Comparison of ENCODE assay signal across 11 cellular contexts in the genomic region with DNA sequence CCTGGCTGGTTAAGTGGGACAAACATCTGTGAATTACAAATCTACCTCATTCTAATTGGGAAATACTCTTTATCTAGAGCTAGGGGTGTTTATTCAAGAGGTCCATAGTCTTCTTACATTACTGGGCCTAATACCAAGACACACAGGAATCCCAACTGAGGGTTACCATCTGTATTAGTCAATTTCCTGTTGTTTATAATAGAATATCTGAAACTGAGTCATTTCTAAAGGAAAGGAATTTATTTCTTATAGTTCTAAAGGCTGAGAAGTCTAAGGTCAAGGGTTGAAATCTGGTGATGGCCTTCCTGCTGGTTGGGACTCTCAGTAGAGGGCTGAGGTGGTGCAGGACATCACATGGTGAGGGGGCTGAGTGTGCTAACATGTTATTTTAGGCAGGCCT. TPM values are rescaled to one million over a fixed set of nuclear protein-coding genes. Genes with fewer than 3 reads are reported as not detected.
A peak's percentile ranks its signal among the peaks of the same experiment; 100 is the strongest.
DNase-seq lines count a peak whose midpoint lies in the region; ATAC-seq and TF ChIP-seq lines count a peak whose summit lies in the region.
"Had no signal": no experiment of that assay in that cellular context is flagged by ENCODE, and none has a peak within 500 bp of the region (broad histone marks: within the 10 kb centered on the region; RNA-seq: fewer than 3 reads in every experiment).

No MANE protein-coding gene starts in this region.

- peaks cover 14 to 16% (median 15%) of the 10 kb centered on the region in 4 donors for H3K4me1 Mint-ChIP-seq in naive thymus-derived CD8-positive, alpha-beta T cell

- H3K36me3 Mint-ChIP-seq in naive thymus-derived CD8-positive, alpha-beta T cell, result no peaks in the 10 kb centered on the region

- TF ChIP-seq CTCF in cardiac fibroblast (IDR thresholded peaks at IDR 0.05; ENCODE audit: low read depth, low read length), result no peak
- no peak for TF ChIP-seq CTCF in upper lobe of right lung (IDR thresholded peaks at IDR 0.05)

- H3K4me3 ChIP-seq in cardiac fibroblast (replicated peaks in 1 of 2; ENCODE audit: low read depth in 2 of 2, low read length in 2 of 2) (no peak overlapping the region), right cardiac atrium (ENCODE audit: low read length) (no peak overlapping the region), upper lobe of right lung (no peak overlapping the region)

- peaks cover 30% of the 10 kb centered on the region for H3K4me1 ChIP-seq in right cardiac atrium (ENCODE audit: control insufficient read depth, insufficient read depth, low read length)
- H3K4me1 ChIP-seq in upper lobe of right lung, result no peaks in the 10 kb centered on the region

- peaks cover 0 to 2% (median 0%) of the 10 kb centered on the region in 5 donors for H3K27me3 Mint-ChIP-seq in naive thymus-derived CD8-positive, alpha-beta T cell

- peak; percentile 63 to 87 for ATAC-seq in right cardiac atrium
- no peak for ATAC-seq in upper lobe of right lung
- no peak for ATAC-seq in naive thymus-derived CD8-positive, alpha-beta T cell
- ATAC-seq in GM21576 (IDR thresholded peaks at IDR 0.05; ENCODE audit: unreplicated experiment), result no peak

- no peaks in the 10 kb centered on the region for H3K9me3 ChIP-seq in right cardiac atrium (ENCODE audit: control insufficient read depth, low read length)
- H3K9me3 ChIP-seq in upper lobe of right lung, result no peaks in the 10 kb centered on the region

- H3K27me3 ChIP-seq in right cardiac atrium (ENCODE audit: control insufficient read depth, insufficient read depth), result no peaks in the 10 kb centered on the region
- no peaks in the 10 kb centered on the region for H3K27me3 ChIP-seq in upper lobe of right lung

- no peak overlapping the region for H3K27ac Mint-ChIP-seq in naive thymus-derived CD8-positive, alpha-beta T cell

- no peaks in the 10 kb centered on the region for H3K36me3 ChIP-seq in upper lobe of right lung

- DNase-seq in NCI-H2171 treated with DMSO at 0.1 percent for 48 hours (lab: John Stamatoyannopoulos, UW) (peak; percentile 53), NCI-H2171 (lab: John Stamatoyannopoulos, UW) (no peak), cardiac fibroblast (ENCODE audit: low read depth in 2 of 2) (peak; percentile 94 to 97), right cardiac atrium (no peak), upper lobe of right lung (no peak), cerebellar nuclear complex (lab: John Stamatoyannopoulos, UW) (no peak)
- DNase-seq in naive thymus-derived CD8-positive, alpha-beta T cell, result no peak
- DNase-seq: NCI-H1436 treated with DMSO at 0.1 percent for 48 hours; stimulated activated CD8-positive, alpha-beta memory T cell treated with anti-CD3 and anti-CD28 coated beads, Interleukin-4, amount 100 ng/mL, for 48 hours; T1000 had no signal

- POLR2A ChIA-PET in naive thymus-derived CD8-positive, alpha-beta T cell (lab: Charles Lee), result no interaction called here

- H3K27ac ChIP-seq in right cardiac atrium (ENCODE audit: low read length) (peak overlapping the region; percentile 75), upper lobe of right lung (peak overlapping the region; percentile 17)

- intact Hi-C loops in right cardiac atrium (cut with DNase I) (no loop called here), upper lobe of right lung (cut with DNase I) (no loop called here)

- peaks cover 0 to 3% (median 0%) of the 10 kb centered on the region in 9 donors for H3K9me3 Mint-ChIP-seq in naive thymus-derived CD8-positive, alpha-beta T cell

- H3K4me3 Mint-ChIP-seq in naive thymus-derived CD8-positive, alpha-beta T cell, result no peak overlapping the region

RNA-seq across cellular contexts. Expression of gene RTRAF, which starts 36.0 kb away (rescaled TPM):
- total RNA-seq in right cardiac atrium (100 to 1,000 TPM; 160 to 217 (median 190) TPM), upper lobe of right lung (104 TPM)
- 190 TPM for polyA plus RNA-seq in right cardiac atrium
- 100 to 1,000 TPM; 105 to 116 TPM for total RNA-seq in naive thymus-derived CD8-positive, alpha-beta T cell
- polyA plus RNA-seq in naive thymus-derived CD8-positive, alpha-beta T cell, result 100 to 1,000 TPM; 166 to 231 (median 203) TPM

RNA-seq across cellular contexts. Expression of gene NID2, which starts 43.5 kb away (rescaled TPM):
- total RNA-seq in right cardiac atrium (10 to 100 TPM; 22.5 to 38.1 (median 29.2) TPM), upper lobe of right lung (17.9 TPM)
- polyA plus RNA-seq in right cardiac atrium, result 18.9 TPM
- not detected for total RNA-seq in naive thymus-derived CD8-positive, alpha-beta T cell
- under 1 TPM; 0.22 to 0.98 (median 0.62) TPM for polyA plus RNA-seq in naive thymus-derived CD8-positive, alpha-beta T cell

Comparison
In these comparisons a context has a peak if more than half of its experiments do, and no peak if none do; other contexts are left out.
1. DNase-seq: peak in NCI-H2171 treated with DMSO at 0.1 percent for 48 hours (single experiment) and cardiac fibroblast (2 of 2); none in NCI-H2171 (single experiment), right cardiac atrium (0 of 3), upper lobe of right lung (single experiment), naive thymus-derived CD8-positive, alpha-beta T cell (0 of 10) and cerebellar nuclear complex (0 of 2).
2. ATAC-seq: peak in right cardiac atrium (2 of 2); none in upper lobe of right lung (single experiment), naive thymus-derived CD8-positive, alpha-beta T cell (0 of 2) and GM21576 (single experiment).
3. RNA of gene NID2, which starts 43.5 kb away (total RNA-seq): 22.5 to 38.1 TPM in right cardiac atrium and 17.9 TPM in upper lobe of right lung (single experiment); not detected in naive thymus-derived CD8-positive, alpha-beta T cell; every median in the first group is over 10 times any median in the second.